In genomic region chrX:154327026-154327820, GRCh38 we compare ENCODE assay signal across 10 cellular contexts. TPM values are rescaled to one million over a fixed set of nuclear protein-coding genes. Genes with fewer than 3 reads are reported as not detected.
DNase-seq lines count a peak whose midpoint lies in the region; ATAC-seq and TF ChIP-seq lines count a peak whose summit lies in the region.
"Had no signal": no experiment of that assay in that cellular context is flagged by ENCODE, and none has a peak within 500 bp of the region (broad histone marks: within the 10 kb centered on the region; RNA-seq: fewer than 3 reads in every experiment).

No MANE protein-coding gene starts in this region.

- H3K27me3 ChIP-seq in colonic mucosa: peaks cover 16% of the 10 kb centered on the region

- H3K27me3 Mint-ChIP-seq in central memory CD8-positive, alpha-beta T cell: no peaks in the 10 kb centered on the region

- H3K27ac ChIP-seq in colonic mucosa: no peak overlapping the region
- H3K27ac ChIP-seq: SK-N-MC had no signal

- intact Hi-C loops in sciatic nerve (cut with DNase I): no loop called here
- intact Hi-C loops in colonic mucosa (cut with DNase I): no loop called here

- TF ChIP-seq CTCF in colonic mucosa (IDR thresholded peaks at IDR 0.05): no peak

- ATAC-seq in central memory CD8-positive, alpha-beta T cell (replicated peaks; ENCODE audit: extremely low read depth, poor library complexity, severe bottlenecking): peak; percentile 96
- peak; percentile 19 for ATAC-seq in sciatic nerve

- no peaks in the 10 kb centered on the region for H3K36me3 Mint-ChIP-seq in central memory CD8-positive, alpha-beta T cell (ENCODE audit: insufficient read depth)

- DNase-seq in GM04503 (ENCODE audit: low read depth): peak; percentile 27
- peak in 3 of 5 experiments; percentile 33 to 82 (median 40) for DNase-seq in T-helper 2 cell
- peak in 1 of 2 donors; percentile 30 for DNase-seq in central memory CD8-positive, alpha-beta T cell (ENCODE audit: low spot score in 2 of 2)
- DNase-seq in sciatic nerve (ENCODE audit: low spot score): no peak
- no peak for DNase-seq in HPDE6-E6E7 (ENCODE audit: extremely low spot score)
- no peak for DNase-seq in colonic mucosa
- no peak for DNase-seq in AG08396 (ENCODE audit: low spot score)
- DNase-seq: NCI-H2029; stimulated activated CD4-positive, alpha-beta T cell treated with anti-CD3 and anti-CD28 coated beads, Interleukin-4, amount 100 ng/mL, for 1 hour had no signal

- no peak overlapping the region for H3K4me3 ChIP-seq in colonic mucosa
- H3K4me3 ChIP-seq: SK-N-MC had no signal

- H3K27ac Mint-ChIP-seq in central memory CD8-positive, alpha-beta T cell (ENCODE audit: low read depth): no peak overlapping the region

- no peaks in the 10 kb centered on the region for H3K9me3 Mint-ChIP-seq in central memory CD8-positive, alpha-beta T cell

- H3K9me3 ChIP-seq in colonic mucosa: no peaks in the 10 kb centered on the region

- H3K9ac ChIP-seq in colonic mucosa (ENCODE audit: low read depth in 2 of 2, low read length in 2 of 2): no peak overlapping the region

- no peaks in the 10 kb centered on the region for H3K4me1 ChIP-seq in colonic mucosa

- peak overlapping the region; percentile 67 for H3K4me3 Mint-ChIP-seq in central memory CD8-positive, alpha-beta T cell

- peaks cover 22% of the 10 kb centered on the region for H3K4me1 Mint-ChIP-seq in central memory CD8-positive, alpha-beta T cell

- H3K36me3 ChIP-seq in colonic mucosa: no peaks in the 10 kb centered on the region

RNA-seq across cellular contexts. Expression of gene TKTL1, which starts 31.6 kb away (rescaled TPM):
- total RNA-seq in sciatic nerve (0.18 TPM), colonic mucosa (not detected)

RNA-seq across cellular contexts. Expression of gene TEX28, which starts 32.3 kb away (rescaled TPM):
- not detected for total RNA-seq in sciatic nerve
- not detected for total RNA-seq in colonic mucosa

RNA-seq across cellular contexts. Expression of gene FLNA, which starts 47.2 kb away (rescaled TPM):
- total RNA-seq in sciatic nerve (1,228 TPM), colonic mucosa (100 to 1,000 TPM; 124 to 773 TPM)

RNA-seq across cellular contexts. Expression of gene EMD, which starts 51.9 kb away (rescaled TPM):
- total RNA-seq in sciatic nerve (61.5 TPM), colonic mucosa (10 to 100 TPM; 44.4 to 49.1 TPM)

Comparison
In these comparisons a context has a peak if more than half of its experiments do, and no peak if none do; other contexts are left out.
1. DNase-seq: peak in GM04503 (single experiment) and T-helper 2 cell (3 of 5); none in sciatic nerve (single experiment), HPDE6-E6E7 (single experiment), colonic mucosa (single experiment) and AG08396 (single experiment).